In the genomic region with DNA sequence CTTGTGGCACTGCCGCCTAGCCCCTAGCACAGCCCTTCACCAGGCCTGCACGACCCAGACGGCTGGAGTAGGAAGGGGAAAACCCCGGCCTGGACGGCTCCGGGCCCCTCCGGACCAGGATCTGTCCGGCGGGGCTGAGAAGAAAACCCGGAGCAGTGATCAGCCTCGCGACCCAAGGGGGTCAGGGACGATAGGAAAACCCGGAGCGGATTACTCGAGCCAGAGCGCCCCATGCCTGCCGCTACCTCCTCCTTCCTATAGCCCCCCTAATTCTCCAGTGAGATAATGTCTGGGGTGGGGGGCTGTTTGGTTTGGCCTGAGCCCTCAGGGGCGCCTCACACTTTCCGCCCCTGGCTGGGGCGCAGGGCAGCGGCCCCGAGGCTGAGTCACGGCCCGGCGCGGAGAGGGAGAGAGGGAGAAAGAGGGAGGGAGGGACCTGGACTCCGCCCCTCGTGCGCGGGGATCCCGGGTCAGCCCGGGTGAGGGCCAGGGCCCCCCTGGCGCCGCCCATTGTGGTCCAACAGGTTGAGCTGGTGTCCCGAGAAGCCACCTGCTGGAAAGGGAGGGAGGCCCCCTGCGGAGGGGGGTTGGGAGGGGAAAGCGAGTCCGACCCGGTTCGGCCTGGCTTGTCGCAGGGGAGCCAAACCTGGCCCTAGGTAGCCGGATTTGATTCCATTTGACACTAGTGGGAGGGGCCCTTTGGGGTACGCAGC, we compare ENCODE assay signal across 8 cellular contexts. TPM values are rescaled to one million over a fixed set of nuclear protein-coding genes. Genes with fewer than 3 reads are reported as not detected.
DNase-seq lines count a peak whose midpoint lies in the region; ATAC-seq and TF ChIP-seq lines count a peak whose summit lies in the region.

No MANE protein-coding gene starts in this region.

- DNase-seq in Caki2 (ENCODE audit: low read depth) (peak; percentile 94), KBM-7 (peak; percentile 91), Panc1 (ENCODE audit: low read depth, low spot score) (no peak)
- peak; percentile 92 to 94 for DNase-seq in activated T-cell treated with anti-CD3 and anti-CD28 coated beads, Interleukin-2, amount 50 U/mL, for 48 hours
- DNase-seq in stimulated activated CD8-positive, alpha-beta memory T cell treated with anti-CD3 and anti-CD28 coated beads, Interleukin-7, amount 100 ng/mL, for 1 hour (ENCODE audit: low read depth in 2 of 2), result peak; percentile 56 to 62

- CTCF ChIA-PET in Panc1 (lab: Charles Lee), result interaction anchor here (0.7 to 1.8 kb wide), 2 partner anchors 16 to 166 kb away, joined by 3 to 6 read pairs; no protein-coding TSS in a partner anchor

- H3K9ac ChIP-seq in mucosa of stomach (ENCODE audit: low read length), result peak overlapping the region; percentile 91

- BruUV-seq in Panc1 (replicated peaks; lab: Mats Ljungman, UMichigan), result no TSS peak

- WGBS in esophagus, 2 donors, result 0 to 1% methylated on average over 43 to 44 of the region's 44 CpGs

- H3K27ac ChIP-seq in Panc1 (ENCODE audit: low read length), result peak overlapping the region; percentile 94
- peak overlapping the region; percentile 97 to 98 for H3K27ac ChIP-seq in esophagus (ENCODE audit: low read depth in 2 of 2, low read length in 1 of 2)

- no peak for TF ChIP-seq CTCF in Panc1 (IDR thresholded peaks at IDR 0.05)

- peaks cover 25% of the 10 kb centered on the region for H3K4me1 ChIP-seq in Panc1 (ENCODE audit: control insufficient read depth, insufficient read depth, low read length)
- H3K4me1 ChIP-seq in esophagus (ENCODE audit: control insufficient read depth in 2 of 2, insufficient read depth in 2 of 2, low read length in 1 of 2), result peaks cover 8 to 14% of the 10 kb centered on the region in 2 donors
- peaks cover 34% of the 10 kb centered on the region for H3K4me1 ChIP-seq in mucosa of stomach (ENCODE audit: control insufficient read depth, insufficient read depth, low read length)

- no peaks in the 10 kb centered on the region for H3K9me3 ChIP-seq in Panc1 (ENCODE audit: control insufficient read depth, insufficient read depth, low read depth, low read length)
- no peaks in the 10 kb centered on the region for H3K9me3 ChIP-seq in esophagus (ENCODE audit: control insufficient read depth in 2 of 2, insufficient read depth in 1 of 2, low read depth in 1 of 2, low read length in 1 of 2)
- H3K9me3 ChIP-seq in mucosa of stomach (ENCODE audit: control insufficient read depth, low read length), result no peaks in the 10 kb centered on the region

- H3K27me3 ChIP-seq in Panc1 (ENCODE audit: control insufficient read depth, insufficient read depth, low read length) (no peaks in the 10 kb centered on the region), esophagus (ENCODE audit: control insufficient read depth in 1 of 2, insufficient read depth in 2 of 2, low read length in 2 of 2) (no peaks in the 10 kb centered on the region), mucosa of stomach (ENCODE audit: control insufficient read depth, insufficient read depth, low read length) (no peaks in the 10 kb centered on the region)

- ATAC-seq in GM21526 (IDR thresholded peaks at IDR 0.05; ENCODE audit: low FRiP score, unreplicated experiment), result peak; percentile 36
- peak; percentile 66 for ATAC-seq in Panc1

- H3K36me3 ChIP-seq in Panc1 (ENCODE audit: control insufficient read depth, insufficient read depth, low read length) (peaks cover 3% of the 10 kb centered on the region; the same call in 1 of the 2 replicates), esophagus (ENCODE audit: control insufficient read depth in 2 of 2, insufficient read depth in 2 of 2, low read length in 1 of 2) (no peaks in the 10 kb centered on the region), mucosa of stomach (ENCODE audit: control insufficient read depth, insufficient read depth, low read length) (no peaks in the 10 kb centered on the region)

- in situ Hi-C loops in Caki2 (cut with HindIII; ENCODE audit: low pct_unique_long_range_greater_than_20kb, low sequenced_read_pairs) (no loop called here), KBM-7 (cut with MboI; ENCODE audit: low pct_unique_long_range_greater_than_20kb, low sequenced_read_pairs) (no loop called here), Panc1 (cut with HindIII; ENCODE audit: low pct_unique_long_range_greater_than_20kb, low sequenced_read_pairs) (no loop called here)

- POLR2A ChIA-PET in Panc1 (lab: Charles Lee), result interaction anchor here (0.7 kb wide), 1 partner anchor 27 kb away, joined by 3 read pairs; a partner anchor contains a TSS

- peak overlapping the region; percentile 69 to 74 for H3K4me3 ChIP-seq in Panc1 (ENCODE audit: low read depth in 2 of 2, low read length in 2 of 2)
- peak overlapping the region; percentile 61 to 95 for H3K4me3 ChIP-seq in esophagus (ENCODE audit: low read depth in 1 of 2, low read length in 2 of 2)
- peak overlapping the region; percentile 94 for H3K4me3 ChIP-seq in mucosa of stomach (ENCODE audit: low read length)

- intact Hi-C loops in Panc1 (cut with micrococcal nuclease; ENCODE audit: unreplicated experiment), result loop anchor here (5.0 kb wide), 1 partner anchor 274 kb away; no protein-coding TSS in a partner anchor

RNA-seq across cellular contexts. Expression of a gene that starts 1.7 kb away (rescaled TPM):
- total RNA-seq in Caki2 (2014; rRNA removed; shearing (Covaris generic); ENCODE audit: low replicate concordance), result 12.2 and 22.8 TPM in 2 replicates
- total RNA-seq in Panc1 (2021; ENCODE audit: unreplicated experiment), result 55.8 TPM
- polyA plus RNA-seq in Panc1 (2012; ENCODE audit: insufficient read length), result 51.5 TPM
- polyA plus RNA-seq in esophagus, result 10 to 100 TPM; 71.7 to 95.8 TPM

RNA-seq across cellular contexts. Expression of a gene that starts 7.5 kb away (rescaled TPM):
- not detected in 2 replicates for total RNA-seq in Caki2 (2014; rRNA removed; shearing (Covaris generic); ENCODE audit: low replicate concordance)
- 0.67 TPM for total RNA-seq in Panc1 (2021; ENCODE audit: unreplicated experiment)
- polyA plus RNA-seq in Panc1 (2012; ENCODE audit: insufficient read length), result not detected
- polyA plus RNA-seq in esophagus, result under 1 TPM in 1 of 2 donors, not detected in 1; 0.22 TPM

RNA-seq across cellular contexts. Expression of a gene that starts 17.7 kb away (rescaled TPM):
- 33.4 and 41.9 TPM in 2 replicates for total RNA-seq in Caki2 (2014; rRNA removed; shearing (Covaris generic); ENCODE audit: low replicate concordance)
- total RNA-seq in Panc1 (2021; ENCODE audit: unreplicated experiment), result 72.8 TPM
- 61.9 TPM for polyA plus RNA-seq in Panc1 (2012; ENCODE audit: insufficient read length)
- 10 to 100 TPM; 27.1 TPM for polyA plus RNA-seq in esophagus

RNA-seq across cellular contexts. Expression of a gene that starts 26.4 kb away (rescaled TPM):
- 166 and 305 TPM in 2 replicates for total RNA-seq in Caki2 (2014; rRNA removed; shearing (Covaris generic); ENCODE audit: low replicate concordance)
- 212 TPM for total RNA-seq in Panc1 (2021; ENCODE audit: unreplicated experiment)
- 156 TPM for polyA plus RNA-seq in Panc1 (2012; ENCODE audit: insufficient read length)
- 10 to 100 TPM in 1 of 2 donors, 1 to 10 TPM in 1; 8.9 to 74.3 TPM for polyA plus RNA-seq in esophagus

RNA-seq across cellular contexts. Expression of a gene that starts 30.3 kb away (rescaled TPM):
- total RNA-seq in Caki2 (2014; rRNA removed; shearing (Covaris generic); ENCODE audit: low replicate concordance), result 95.0 and 109 TPM in 2 replicates
- total RNA-seq in Panc1 (2021; ENCODE audit: unreplicated experiment), result 373 TPM
- polyA plus RNA-seq in Panc1 (2012; ENCODE audit: insufficient read length), result 479 TPM
- 10 to 100 TPM; 28.8 to 38.8 TPM for polyA plus RNA-seq in esophagus
